ENCODE assay signal across 8 cellular contexts in genomic region chr1:109640285-109640865, GRCh38. TPM values are rescaled to one million over a fixed set of nuclear protein-coding genes. Genes with fewer than 3 reads are reported as not detected.
DNase-seq lines count a peak whose midpoint lies in the region; TF ChIP-seq lines count a peak whose summit lies in the region.

No MANE protein-coding gene starts in this region.

- peak overlapping the region; percentile 62 for H2BK15ac ChIP-seq in neuronal stem cell (ENCODE audit: low read length)

- no peak overlapping the region for H2AFZ ChIP-seq in neuronal stem cell (ENCODE audit: low read length)

- H3K18ac ChIP-seq in neuronal stem cell (ENCODE audit: low read length), result peak overlapping the region; percentile 81

- H3K27ac ChIP-seq in HL-60 (replicated peaks) (no peak overlapping the region), neuronal stem cell (replicated peaks; ENCODE audit: low read length) (no peak overlapping the region), substantia nigra (ENCODE audit: low read depth, low read length, poor library complexity, severe bottlenecking) (no peak overlapping the region)

- TF ChIP-seq CTCF in HL-60 (IDR thresholded peaks at IDR 0.05; ENCODE audit: insufficient read depth, low read length), result peak; percentile 97

- peak overlapping the region; percentile 81 for H3K23ac ChIP-seq in neuronal stem cell (ENCODE audit: low read depth, low read length, poor library complexity)

- no peak overlapping the region for H2BK120ac ChIP-seq in neuronal stem cell (ENCODE audit: low read depth, low read length)

- no peaks in the 10 kb centered on the region for H3K79me1 ChIP-seq in neuronal stem cell (ENCODE audit: low read depth, low read length)

- H3K4ac ChIP-seq in neuronal stem cell (ENCODE audit: low read length), result no peak overlapping the region

- H3K36me3 ChIP-seq in neuronal stem cell (replicated peaks in 1 of 2; ENCODE audit: control insufficient read depth in 2 of 2, insufficient read depth in 2 of 2, low read length in 2 of 2), result no peaks in the 10 kb centered on the region

- peak; percentile 92 for DNase-seq in activated gamma-delta T cell treated with Interleukin-2 at 50 U/mL for 16 hours
- no peak for DNase-seq in activated gamma-delta T cell (lab: John Stamatoyannopoulos, UW)
- DNase-seq in HL-60 (ENCODE audit: low read depth in 1 of 2, low spot score in 1 of 2), result peak in 1 of 2 experiments; percentile 84
- DNase-seq in OCI-M1 (lab: John Stamatoyannopoulos, UW), result peak; percentile 87
- DNase-seq in activated T-cell treated with anti-CD3 and anti-CD28 coated beads for 4 hours, result peak; percentile 89
- DNase-seq in fibroblast of gingiva (ENCODE audit: low read depth), result peak; percentile 40
- peak; percentile 76 for DNase-seq in neuronal stem cell (ENCODE audit: low spot score)
- DNase-seq in substantia nigra (lab: John Stamatoyannopoulos, UW), result peak in 45 of 49 donors; percentile 22 to 97 (median 76)

- H3K4me2 ChIP-seq in neuronal stem cell (ENCODE audit: insufficient read depth, low read length, poor library complexity, severe bottlenecking), result no peak overlapping the region

- no CpG with 5 or more reads among the region's 5 CpGs for WGBS in neuronal stem cell (ENCODE audit: extremely low coverage in 2 of 2, insufficient read length in 2 of 2, insufficient replicate concordance in 1 of 2), 2 donors

- H2BK5ac ChIP-seq in neuronal stem cell (ENCODE audit: low read length), result peak overlapping the region; percentile 48

- no peak overlapping the region for H4K8ac ChIP-seq in neuronal stem cell (ENCODE audit: low read depth, low read length)

- no peak overlapping the region for H3K9ac ChIP-seq in neuronal stem cell (ENCODE audit: low read depth, low read length, poor library complexity)

- H4K91ac ChIP-seq in neuronal stem cell (ENCODE audit: low read depth, low read length, poor library complexity), result no peak overlapping the region

- H2AK5ac ChIP-seq in neuronal stem cell (ENCODE audit: low read depth, low read length), result peak overlapping the region; percentile 47

- H3K4me3 ChIP-seq in HL-60 (replicated peaks; ENCODE audit: insufficient read depth, low read length), result no peak overlapping the region
- H3K4me3 ChIP-seq in neuronal stem cell (ENCODE audit: low read length in 2 of 2), result no peak overlapping the region

- H3K14ac ChIP-seq in neuronal stem cell (ENCODE audit: low read length), result no peak overlapping the region

- H3K4me1 ChIP-seq in neuronal stem cell (ENCODE audit: control insufficient read depth in 2 of 2, insufficient read depth in 1 of 2, low read depth in 1 of 2, low read length in 2 of 2), result peaks cover 9 to 12% of the 10 kb centered on the region in 2 donors

- H3K9me3 ChIP-seq in neuronal stem cell (replicated peaks in 1 of 2; ENCODE audit: control insufficient read depth in 2 of 2, insufficient read depth in 1 of 2, low read depth in 1 of 2, low read length in 2 of 2), result peaks cover 0 to 2% of the 10 kb centered on the region in 2 donors

- H2BK12ac ChIP-seq in neuronal stem cell (ENCODE audit: low read length), result peak overlapping the region; percentile 92

- H3K27me3 ChIP-seq in HL-60 (ENCODE audit: insufficient read depth, poor library complexity, severe bottlenecking) (no peaks in the 10 kb centered on the region), neuronal stem cell (ENCODE audit: control insufficient read depth in 3 of 3, insufficient read depth in 3 of 3, low read depth in 1 of 3, low read length in 3 of 3) (peaks cover 0 to 9% (median 3%) of the 10 kb centered on the region in 3 experiments)

RNA-seq across cellular contexts. Expression of gene GSTM4, which starts 15.5 kb away (rescaled TPM):
- polyA plus RNA-seq in neuronal stem cell (2013, experiment 1 of 2), result 18.1 TPM
- polyA plus RNA-seq in neuronal stem cell (2013, experiment 2 of 2), result 18.1 TPM

RNA-seq across cellular contexts. Expression of gene AMPD2, which starts 20.7 kb away (rescaled TPM):
- 36.2 TPM for polyA plus RNA-seq in neuronal stem cell (2013, experiment 1 of 2)
- 34.6 TPM for polyA plus RNA-seq in neuronal stem cell (2013, experiment 2 of 2)

RNA-seq across cellular contexts. Expression of gene GNAT2, which starts 21.0 kb away (rescaled TPM):
- not detected for polyA plus RNA-seq in neuronal stem cell (2013, experiment 1 of 2)
- not detected for polyA plus RNA-seq in neuronal stem cell (2013, experiment 2 of 2)

RNA-seq across cellular contexts. Expression of gene GSTM2, which starts 27.5 kb away (rescaled TPM):
- polyA plus RNA-seq in neuronal stem cell (2013, experiment 1 of 2), result 54.2 TPM
- 51.8 TPM for polyA plus RNA-seq in neuronal stem cell (2013, experiment 2 of 2)

RNA-seq across cellular contexts. Expression of gene GSTM1, which starts 47.2 kb away (rescaled TPM):
- polyA plus RNA-seq in neuronal stem cell (2013, experiment 1 of 2), result 54.3 TPM
- 55.1 TPM for polyA plus RNA-seq in neuronal stem cell (2013, experiment 2 of 2)
